In genomic region chr2:161044095-161044874, GRCh38 we compare ENCODE assay signal across 1 cellular context.
TF ChIP-seq lines count a peak whose summit lies in the region.

No MANE protein-coding gene starts in this region.

TF ChIP-seq in IMR-90, 13 proteins besides CTCF, POLR2A, EP300 and RAD21:
- TF ChIP-seq CEBPB (IDR thresholded peaks at IDR 0.05; ENCODE audit: low read depth, low read length) (peak; percentile 59; the same call in 1 of the 2 replicates), FOS (IDR thresholded peaks at IDR 0.05; ENCODE audit: low read depth, low read length) (peak; percentile 43; the same call in 1 of the 2 replicates), ELK1 (IDR thresholded peaks at IDR 0.05; ENCODE audit: borderline replicate concordance, low read depth, low read length) (no peak), RCOR1 (IDR thresholded peaks at IDR 0.05; ENCODE audit: insufficient replicate concordance, low read length) (no peak)
